In the genomic region with DNA sequence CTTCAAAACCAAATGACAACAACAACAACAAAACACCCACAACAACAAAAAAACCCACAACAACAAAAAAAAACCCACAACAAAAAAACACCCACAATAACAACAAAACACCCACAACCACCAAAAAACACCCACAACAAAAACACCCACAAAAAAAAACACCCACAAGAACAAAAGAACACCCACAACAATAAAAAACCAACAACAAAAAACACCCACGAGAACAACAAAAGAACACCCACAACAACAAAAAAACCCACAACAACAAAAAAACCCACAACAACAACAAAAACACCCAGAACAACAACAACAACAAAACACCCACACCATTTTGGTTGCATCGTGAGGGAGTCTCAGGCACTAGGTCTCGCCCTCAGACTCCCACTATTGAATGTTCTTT, we compare ENCODE assay signal across 1 cellular context.
A peak's percentile ranks its signal among the peaks of the same experiment; 100 is the strongest.
TF ChIP-seq lines count a peak whose summit lies in the region.

No MANE protein-coding gene starts in this region.

TF ChIP-seq in HepG2, 621 proteins besides CTCF, POLR2A, EP300 and RAD21:
- TF ChIP-seq RAD51 (IDR thresholded peaks at IDR 0.05; ENCODE audit: borderline replicate concordance), result 0 out of 2 replicates have a peak, but pooled peaks have one; percentile 9
- 0 out of 2 replicates have a peak, but pooled peaks have one; percentile 20 for TF ChIP-seq FOXK2 (IDR thresholded peaks at IDR 0.05)
- peak; percentile 86 for TF ChIP-seq FOXP1 (IDR thresholded peaks at IDR 0.05)
- no peak for TF ChIP-seq FOXP1 (CRISPR knock-in tag; IDR thresholded peaks at IDR 0.05)
- no peak for TF ChIP-seq SETDB1 (CRISPR knock-in tag; IDR thresholded peaks at IDR 0.05; ENCODE audit: borderline replicate concordance)
- no peak for TF ChIP-seq ERF (CRISPR knock-in tag; IDR thresholded peaks at IDR 0.05)
- TF ChIP-seq, protein P1, sequence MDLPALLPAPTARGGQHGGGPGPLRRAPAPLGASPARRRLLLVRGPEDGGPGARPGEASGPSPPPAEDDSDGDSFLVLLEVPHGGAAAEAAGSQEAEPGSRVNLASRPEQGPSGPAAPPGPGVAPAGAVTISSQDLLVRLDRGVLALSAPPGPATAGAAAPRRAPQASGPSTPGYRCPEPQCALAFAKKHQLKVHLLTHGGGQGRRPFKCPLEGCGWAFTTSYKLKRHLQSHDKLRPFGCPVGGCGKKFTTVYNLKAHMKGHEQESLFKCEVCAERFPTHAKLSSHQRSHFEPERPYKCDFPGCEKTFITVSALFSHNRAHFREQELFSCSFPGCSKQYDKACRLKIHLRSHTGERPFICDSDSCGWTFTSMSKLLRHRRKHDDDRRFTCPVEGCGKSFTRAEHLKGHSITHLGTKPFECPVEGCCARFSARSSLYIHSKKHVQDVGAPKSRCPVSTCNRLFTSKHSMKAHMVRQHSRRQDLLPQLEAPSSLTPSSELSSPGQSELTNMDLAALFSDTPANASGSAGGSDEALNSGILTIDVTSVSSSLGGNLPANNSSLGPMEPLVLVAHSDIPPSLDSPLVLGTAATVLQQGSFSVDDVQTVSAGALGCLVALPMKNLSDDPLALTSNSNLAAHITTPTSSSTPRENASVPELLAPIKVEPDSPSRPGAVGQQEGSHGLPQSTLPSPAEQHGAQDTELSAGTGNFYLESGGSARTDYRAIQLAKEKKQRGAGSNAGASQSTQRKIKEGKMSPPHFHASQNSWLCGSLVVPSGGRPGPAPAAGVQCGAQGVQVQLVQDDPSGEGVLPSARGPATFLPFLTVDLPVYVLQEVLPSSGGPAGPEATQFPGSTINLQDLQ (CRISPR knock-in tag; IDR thresholded peaks at IDR 0.05), result no peak
- no peak for TF ChIP-seq ARHGAP35 (CRISPR knock-in tag; IDR thresholded peaks at IDR 0.05; ENCODE audit: borderline replicate concordance)
